7 cellular contexts compared by ENCODE assay signal in the genomic region with DNA sequence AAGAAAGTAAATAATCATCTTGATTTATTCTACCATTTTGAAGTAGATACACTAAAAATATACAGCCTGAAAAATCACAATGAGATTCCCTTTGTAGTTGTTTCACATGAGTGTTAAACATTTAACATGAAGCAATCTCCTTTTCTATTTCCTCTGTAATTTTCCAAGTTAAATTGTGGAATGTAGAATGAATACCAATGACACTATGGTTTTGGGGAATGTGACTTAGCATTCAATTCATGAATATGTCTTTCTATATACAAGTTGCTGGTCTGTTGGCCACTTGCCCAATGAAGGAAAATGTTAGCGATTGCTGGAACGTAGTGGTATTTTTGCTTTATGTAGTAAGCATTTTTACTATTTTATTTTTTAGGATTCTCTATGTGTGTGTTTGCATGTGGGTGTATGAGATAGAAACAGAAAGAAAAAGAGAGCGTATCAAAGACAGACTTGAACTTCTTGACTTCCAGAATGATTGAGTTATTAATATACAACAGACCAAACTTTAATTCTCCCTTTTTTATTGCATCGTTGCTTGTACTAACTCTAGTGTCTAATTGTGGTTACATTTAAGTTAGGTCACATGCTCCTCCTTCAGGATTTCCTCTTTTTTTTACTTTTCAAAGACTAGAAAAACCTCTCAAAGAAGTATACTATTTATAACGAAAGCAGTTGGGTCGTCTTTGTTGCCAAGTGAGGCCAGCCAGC. TPM values are rescaled to one million over a fixed set of nuclear protein-coding genes. Genes with fewer than 3 reads are reported as not detected.
A peak's percentile ranks its signal among the peaks of the same experiment; 100 is the strongest.
DNase-seq lines count a peak whose midpoint lies in the region; ATAC-seq and TF ChIP-seq lines count a peak whose summit lies in the region.

No MANE protein-coding gene starts in this region.

- H3K36me3 Mint-ChIP-seq in activated T-helper 2 cell treated with anti-CD3 and anti-CD28 coated beads, Interferon-gamma antibody, Interleukin-2, Interleukin-4, amounts not matched to agents 10 μg/mL and 5 μg/mL and 100 μg/mL, durations not matched to agents 14 hours and 24 hours and 36 hours (ENCODE audit: low read depth), result no peaks in the 10 kb centered on the region
- H3K36me3 Mint-ChIP-seq in nephron progenitor cell (ENCODE audit: low read depth), result peaks cover 5% of the 10 kb centered on the region

- intact Hi-C loops in activated T-helper 2 cell treated with anti-CD3 and anti-CD28 coated beads, Interferon-gamma antibody, Interleukin-2, Interleukin-4, amounts not matched to agents 10 μg/mL and 5 μg/mL and 100 μg/mL, durations not matched to agents 14 hours and 24 hours and 36 hours (cut with micrococcal nuclease), result loop anchor here (1.0 kb wide), 1 partner anchor 26 kb away; no protein-coding TSS in a partner anchor

- H3K4me1 Mint-ChIP-seq in activated T-helper 2 cell treated with anti-CD3 and anti-CD28 coated beads, Interferon-gamma antibody, Interleukin-2, Interleukin-4, amounts not matched to agents 10 μg/mL and 5 μg/mL and 100 μg/mL, durations not matched to agents 14 hours and 24 hours and 36 hours (ENCODE audit: low read depth), result peaks cover 24% of the 10 kb centered on the region
- peaks cover 66% of the 10 kb centered on the region for H3K4me1 Mint-ChIP-seq in nephron progenitor cell

- no peak for DNase-seq in activated T-helper 2 cell treated with anti-CD3 and anti-CD28 coated beads, Interferon-gamma antibody, Interleukin-2, Interleukin-4, amounts not matched to agents 10 μg/mL and 5 μg/mL and 100 μg/mL, durations not matched to agents 14 hours and 24 hours and 36 hours (ENCODE audit: low spot score)
- DNase-seq in medulla oblongata (ENCODE audit: extremely low spot score) (peak; percentile 50), globus pallidus (ENCODE audit: low spot score) (no peak), nephron progenitor cell (no peak), NCI-H2227 (lab: John Stamatoyannopoulos, UW; ENCODE audit: unreplicated experiment) (no peak)

- H3K27ac Mint-ChIP-seq in activated T-helper 2 cell treated with anti-CD3 and anti-CD28 coated beads, Interferon-gamma antibody, Interleukin-2, Interleukin-4, amounts not matched to agents 10 μg/mL and 5 μg/mL and 100 μg/mL, durations not matched to agents 14 hours and 24 hours and 36 hours, result no peak overlapping the region
- H3K27ac Mint-ChIP-seq in nephron progenitor cell, result no peak overlapping the region

- H3K4me3 Mint-ChIP-seq in activated T-helper 2 cell treated with anti-CD3 and anti-CD28 coated beads, Interferon-gamma antibody, Interleukin-2, Interleukin-4, amounts not matched to agents 10 μg/mL and 5 μg/mL and 100 μg/mL, durations not matched to agents 14 hours and 24 hours and 36 hours (ENCODE audit: low read depth), result peak overlapping the region; percentile 40
- no peak overlapping the region for H3K4me3 Mint-ChIP-seq in nephron progenitor cell

- TF ChIP-seq CTCF in nephron progenitor cell (IDR thresholded peaks at IDR 0.05), result no peak

- ATAC-seq in GM19328 (IDR thresholded peaks at IDR 0.05; ENCODE audit: unreplicated experiment) (peak; percentile 17), HG03108 (IDR thresholded peaks at IDR 0.05; ENCODE audit: unreplicated experiment) (peak; percentile 15)

- peaks cover 70% of the 10 kb centered on the region for H3K27me3 Mint-ChIP-seq in activated T-helper 2 cell treated with anti-CD3 and anti-CD28 coated beads, Interferon-gamma antibody, Interleukin-2, Interleukin-4, amounts not matched to agents 10 μg/mL and 5 μg/mL and 100 μg/mL, durations not matched to agents 14 hours and 24 hours and 36 hours (ENCODE audit: low read depth)
- H3K27me3 Mint-ChIP-seq in nephron progenitor cell (ENCODE audit: low read depth, poor library complexity), result peaks cover 3% of the 10 kb centered on the region

- H3K9me3 Mint-ChIP-seq in activated T-helper 2 cell treated with anti-CD3 and anti-CD28 coated beads, Interferon-gamma antibody, Interleukin-2, Interleukin-4, amounts not matched to agents 10 μg/mL and 5 μg/mL and 100 μg/mL, durations not matched to agents 14 hours and 24 hours and 36 hours, result no peaks in the 10 kb centered on the region
- no peaks in the 10 kb centered on the region for H3K9me3 Mint-ChIP-seq in nephron progenitor cell

RNA-seq across cellular contexts. Expression of gene TGFB2, which starts 5.9 kb away (rescaled TPM):
- 0.05 TPM in 1 of 2 replicates, not detected in the other for total RNA-seq in activated T-helper 2 cell treated with anti-CD3 and anti-CD28 coated beads, Interferon-gamma antibody, Interleukin-2, Interleukin-4, amounts not matched to agents 10 μg/mL and 5 μg/mL and 100 μg/mL, durations not matched to agents 14 hours and 24 hours and 36 hours
